ENCODE assay signal across 13 cellular contexts in genomic region chr2:209936106-209936663, GRCh38.
DNase-seq lines count a peak whose midpoint lies in the region; ATAC-seq, FAIRE-seq and TF ChIP-seq lines count a peak whose summit lies in the region.
"Had no signal": no experiment of that assay in that cellular context is flagged by ENCODE, and none has a peak within 500 bp of the region (broad histone marks: within the 10 kb centered on the region; RNA-seq: fewer than 3 reads in every experiment).

No MANE protein-coding gene starts in this region.

- no peak for TF ChIP-seq RAD21 in GM12878 (IDR thresholded peaks at IDR 0.05; ENCODE audit: insufficient read depth, low read depth, low read length)

- H4K20me1 ChIP-seq in GM12878 (ENCODE audit: control insufficient read depth, insufficient read depth), result no peaks in the 10 kb centered on the region

- TF ChIP-seq EP300 in GM12878 (IDR thresholded peaks at IDR 0.05; ENCODE audit: borderline replicate concordance in 1 of 2, control insufficient read depth in 1 of 2, low read depth in 2 of 2, low read length in 2 of 2), result no peak

- SMC1A ChIA-PET in GM12878 (lab: Charles Lee; ENCODE audit: uncharacterized antibody, unreplicated experiment), result no interaction called here

- H3K79me2 ChIP-seq in GM12878 (ENCODE audit: control insufficient read depth, insufficient read depth, low read length), result no peaks in the 10 kb centered on the region

- CTCF ChIA-PET in GM12878 (lab: Yijun Ruan, JAX), result no interaction called here
- CTCF ChIA-PET in activated CD8-positive, alpha-beta T cell treated with anti-CD3 and anti-CD28 coated beads, Interleukin-2, amount 10 ng/mL, durations not matched to agents 7 days and 5 days (lab: Charles Lee), result no interaction called here

- no peaks in the 10 kb centered on the region for H3K9me3 ChIP-seq in GM12878 (replicated peaks; ENCODE audit: control insufficient read depth, insufficient read depth, low read length)
- H3K9me3 ChIP-seq: thyroid gland had no signal

- ATAC-seq in GM19035 (IDR thresholded peaks at IDR 0.05; ENCODE audit: unreplicated experiment), result peak; percentile 49
- ATAC-seq in HG03565 (IDR thresholded peaks at IDR 0.05; ENCODE audit: unreplicated experiment), result peak; percentile 70
- ATAC-seq in GM12878, result peak; percentile 37
- no peak for ATAC-seq in activated CD8-positive, alpha-beta T cell treated with anti-CD3 and anti-CD28 coated beads, Interleukin-2, amount 10 ng/mL, durations not matched to agents 7 days and 5 days
- ATAC-seq in Right ventricle myocardium inferior, result no peak
- no peak for ATAC-seq in GM18858 (IDR thresholded peaks at IDR 0.05; ENCODE audit: unreplicated experiment)
- ATAC-seq: activated T-cell treated with anti-CD3 and anti-CD28 coated beads, Interleukin-2, amount 50 U/mL, for 4 hours had no signal

- in situ Hi-C loops in GM12878 (cut with MboI), result no loop called here

- RAD21 ChIA-PET in GM12878 (lab: Charles Lee; ENCODE audit: unreplicated experiment), result no interaction called here

- TF ChIP-seq POLR2A in GM12878 (IDR thresholded peaks at IDR 0.05; ENCODE audit: low read depth, low read length), result no peak

- BruUV-seq in GM12878 (replicated peaks; lab: Mats Ljungman, UMichigan), result no TSS peak

- no peak overlapping the region for H3K4me3 ChIP-seq in GM12878
- H3K4me3 ChIP-seq: thyroid gland had no signal

- H3K4me2 ChIP-seq in GM12878 (ENCODE audit: control insufficient read depth, insufficient read depth), result no peak overlapping the region

- H2AFZ ChIP-seq in GM12878 (ENCODE audit: control insufficient read depth, low read depth, low read length), result no peak overlapping the region

- no peaks in the 10 kb centered on the region for H3K4me1 ChIP-seq in GM12878 (ENCODE audit: control insufficient read depth, insufficient read depth, low read length)

- H3K9ac ChIP-seq in GM12878 (ENCODE audit: control insufficient read depth, insufficient read depth, low read length), result no peak overlapping the region

- FAIRE-seq in GM12878 (lab: Jason Lieb, UNC), result no peak
- FAIRE-seq: GM12891 had no signal

- TF ChIP-seq CTCF in GM12878 (IDR thresholded peaks at IDR 0.05 in 2 of 3, conservative IDR thresholded peaks at IDR 0.05 in 1 of 3; ENCODE audit: control insufficient read depth in 2 of 3, extremely low read depth in 1 of 3, insufficient read depth in 1 of 3, low read depth in 3 of 3, low read length in 3 of 3), result peak in 2 of 3 experiments; percentile 24 to 36; a peak in 3 of 6 replicates

- no peaks in the 10 kb centered on the region for H3K36me3 ChIP-seq in GM12878 (ENCODE audit: control insufficient read depth in 2 of 2, insufficient read depth in 2 of 2, low read length in 1 of 2)
- H3K36me3 ChIP-seq: thyroid gland had no signal

- no peaks in the 10 kb centered on the region for H3K27me3 ChIP-seq in GM12878 (replicated peaks in 1 of 2; ENCODE audit: control insufficient read depth in 2 of 2, insufficient read depth in 2 of 2, low read length in 1 of 2)
- H3K27me3 ChIP-seq: thyroid gland had no signal

- intact Hi-C loops in GM12878 (cut with micrococcal nuclease; ENCODE audit: unreplicated experiment) (no loop called here), Right ventricle myocardium inferior (cut with DNase I) (no loop called here)

- H3K27me3 Mint-ChIP-seq in activated CD8-positive, alpha-beta T cell treated with anti-CD3 and anti-CD28 coated beads, Interleukin-2, amount 10 ng/mL, durations not matched to agents 7 days and 5 days (ENCODE audit: low read depth), result no peaks in the 10 kb centered on the region

- no peak overlapping the region for H3K4me3 Mint-ChIP-seq in activated CD8-positive, alpha-beta T cell treated with anti-CD3 and anti-CD28 coated beads, Interleukin-2, amount 10 ng/mL, durations not matched to agents 7 days and 5 days
- H3K4me3 Mint-ChIP-seq: activated T-cell treated with anti-CD3 and anti-CD28 coated beads, Interleukin-2, amount 50 U/mL, for 4 hours had no signal

- no peak overlapping the region for H3K27ac ChIP-seq in GM12878 (ENCODE audit: control insufficient read depth, insufficient read depth)
- H3K27ac ChIP-seq: thyroid gland had no signal

- no peaks in the 10 kb centered on the region for H3K36me3 Mint-ChIP-seq in activated CD8-positive, alpha-beta T cell treated with anti-CD3 and anti-CD28 coated beads, Interleukin-2, amount 10 ng/mL, durations not matched to agents 7 days and 5 days (ENCODE audit: low read depth)

- DNase-seq in GM12878 (ENCODE audit: low read depth, low spot score) (no peak), medulla oblongata (ENCODE audit: extremely low spot score) (peak; percentile 27), Right ventricle myocardium inferior (ENCODE audit: missing footprints) (no peak), NCI-H1105 (lab: John Stamatoyannopoulos, UW) (no peak)
- DNase-seq in activated CD8-positive, alpha-beta T cell treated with anti-CD3 and anti-CD28 coated beads, Interleukin-2, amount 10 ng/mL, durations not matched to agents 7 days and 5 days, result no peak
- DNase-seq: activated T-cell treated with anti-CD3 and anti-CD28 coated beads, Interleukin-2, amount 50 U/mL, for 4 hours; central memory CD4-positive, alpha-beta T cell; NCI-H146; thyroid gland had no signal

- H3K9me3 Mint-ChIP-seq in activated CD8-positive, alpha-beta T cell treated with anti-CD3 and anti-CD28 coated beads, Interleukin-2, amount 10 ng/mL, durations not matched to agents 7 days and 5 days (ENCODE audit: insufficient read depth), result no peaks in the 10 kb centered on the region
- H3K9me3 Mint-ChIP-seq: activated T-cell treated with anti-CD3 and anti-CD28 coated beads, Interleukin-2, amount 50 U/mL, for 4 hours had no signal

- no peaks in the 10 kb centered on the region for H3K4me1 Mint-ChIP-seq in activated CD8-positive, alpha-beta T cell treated with anti-CD3 and anti-CD28 coated beads, Interleukin-2, amount 10 ng/mL, durations not matched to agents 7 days and 5 days (ENCODE audit: low read depth)

- H3K27ac Mint-ChIP-seq in activated CD8-positive, alpha-beta T cell treated with anti-CD3 and anti-CD28 coated beads, Interleukin-2, amount 10 ng/mL, durations not matched to agents 7 days and 5 days, result no peak overlapping the region

- WGBS in GM12878 (ENCODE audit: insufficient coverage, insufficient replicate concordance, low lambda C conversion rate, missing lambda C conversion rate), result 48% methylated on average over 3 of the region's 3 CpGs

- POLR2A ChIA-PET in GM12878 (lab: Charles Lee), result no interaction called here
- POLR2A ChIA-PET in activated CD8-positive, alpha-beta T cell treated with anti-CD3 and anti-CD28 coated beads, Interleukin-2, amount 10 ng/mL, durations not matched to agents 7 days and 5 days (lab: Charles Lee), result no interaction called here

TF ChIP-seq in GM12878, 131 proteins besides CTCF, POLR2A, EP300 and RAD21:
- TF ChIP-seq STAT3 (IDR thresholded peaks at IDR 0.05; ENCODE audit: low read depth, low read length), result no peak
- TF ChIP-seq SMC3 (IDR thresholded peaks at IDR 0.05; ENCODE audit: borderline replicate concordance, low read length), result peak; percentile 17; the same call in 1 of the 2 replicates
TF ChIP-seq in GM12878: peak in this region for 1.

Comparison
In these comparisons a context has a peak if more than half of its experiments do, and no peak if none do; other contexts are left out.
1. ATAC-seq: peak in GM19035 (single experiment), HG03565 (single experiment) and GM12878 (single experiment); none in activated CD8-positive, alpha-beta T cell treated with anti-CD3 and anti-CD28 coated beads, Interleukin-2, amount 10 ng/mL, durations not matched to agents 7 days and 5 days (single experiment), Right ventricle myocardium inferior (single experiment) and GM18858 (single experiment).